Comparison of ENCODE assay signal across 10 cellular contexts in genomic region chr7:155377837-155378579, GRCh38.
DNase-seq lines count a peak whose midpoint lies in the region; ATAC-seq and TF ChIP-seq lines count a peak whose summit lies in the region.
"Had no signal": no experiment of that assay in that cellular context is flagged by ENCODE, and none has a peak within 500 bp of the region (broad histone marks: within the 10 kb centered on the region; RNA-seq: fewer than 3 reads in every experiment).

No MANE protein-coding gene starts in this region.

- H2BK15ac ChIP-seq in mesenchymal stem cell (ENCODE audit: low read depth, poor library complexity, severe bottlenecking), result no peak overlapping the region

- no peak overlapping the region for H2BK12ac ChIP-seq in mesenchymal stem cell (ENCODE audit: low read length in 2 of 2)

- peaks cover 26% of the 10 kb centered on the region for H3K4me1 Mint-ChIP-seq in activated naive CD8-positive, alpha-beta T cell treated with anti-CD3 and anti-CD28 coated beads, Interleukin-2, amount 10 ng/mL, durations not matched to agents 7 days and 5 days
- H3K4me1 Mint-ChIP-seq in activated naive CD8-positive, alpha-beta T cell treated with anti-CD3 and anti-CD28 coated beads, Interleukin-2, amount 50 U/mL, for 24 hours, result peaks cover 43% of the 10 kb centered on the region
- peaks cover 80% of the 10 kb centered on the region for H3K4me1 Mint-ChIP-seq in dendritic cell treated with granulocyte-macrophage colony-stimulating factor and Interleukin-4, amounts not matched to agents 40 ng/mL and 50 ng/mL, for 4 days (ENCODE audit: low read depth)

- H3K4me2 ChIP-seq in mesenchymal stem cell (ENCODE audit: low read length, poor library complexity, severe bottlenecking), result peak overlapping the region; percentile 59

- no peak overlapping the region for H3K23ac ChIP-seq in mesenchymal stem cell (ENCODE audit: low read length in 2 of 2)

- H2AK5ac ChIP-seq in mesenchymal stem cell (ENCODE audit: low read length, severe bottlenecking), result no peak overlapping the region

- H3K9ac ChIP-seq in mesenchymal stem cell (ENCODE audit: low read length), result no peak overlapping the region

- no peak overlapping the region for H4K8ac ChIP-seq in mesenchymal stem cell (ENCODE audit: low read length)

- H3K27me3 ChIP-seq in mesenchymal stem cell (ENCODE audit: control insufficient read depth in 1 of 2, insufficient read depth in 1 of 2, low read length in 2 of 2), result peaks cover 99 to 100% of the 10 kb centered on the region in 2 experiments
- peaks cover 100% of the 10 kb centered on the region for H3K27me3 ChIP-seq in upper lobe of right lung

- intact Hi-C loops in dendritic cell treated with granulocyte-macrophage colony-stimulating factor and Interleukin-4, amounts not matched to agents 40 ng/mL and 50 ng/mL, for 4 days (cut with micrococcal nuclease), result loop anchor here (10.0 kb wide), 2 partner anchors 77 to 387 kb away; partner anchors contain the start of gene EN2
- intact Hi-C loops in upper lobe of right lung (cut with DNase I), result no loop called here

- H3K36me3 ChIP-seq in mesenchymal stem cell (ENCODE audit: control insufficient read depth in 1 of 2, insufficient read depth in 2 of 2, low read depth in 1 of 2, low read length in 2 of 2), result no peaks in the 10 kb centered on the region
- no peaks in the 10 kb centered on the region for H3K36me3 ChIP-seq in upper lobe of right lung
- H3K36me3 ChIP-seq: BE2C had no signal

- no peak overlapping the region for H2BK120ac ChIP-seq in mesenchymal stem cell (ENCODE audit: low read depth, low read length)

- H3K4me3 ChIP-seq in mesenchymal stem cell (ENCODE audit: insufficient read depth in 1 of 2, low read depth in 1 of 2, low read length in 2 of 2), result peak overlapping the region in 1 of 2 experiments; percentile 51
- peak overlapping the region; percentile 15 for H3K4me3 ChIP-seq in upper lobe of right lung

- no peaks in the 10 kb centered on the region for H3K9me3 Mint-ChIP-seq in activated naive CD8-positive, alpha-beta T cell treated with anti-CD3 and anti-CD28 coated beads, Interleukin-2, amount 10 ng/mL, durations not matched to agents 7 days and 5 days
- no peaks in the 10 kb centered on the region for H3K9me3 Mint-ChIP-seq in activated naive CD8-positive, alpha-beta T cell treated with anti-CD3 and anti-CD28 coated beads, Interleukin-2, amount 50 U/mL, for 24 hours
- no peaks in the 10 kb centered on the region for H3K9me3 Mint-ChIP-seq in dendritic cell treated with granulocyte-macrophage colony-stimulating factor and Interleukin-4, amounts not matched to agents 40 ng/mL and 50 ng/mL, for 4 days

- no peaks in the 10 kb centered on the region for H3K79me1 ChIP-seq in mesenchymal stem cell (replicated peaks; ENCODE audit: low read length, poor library complexity, severe bottlenecking)

- H3K36me3 Mint-ChIP-seq in activated naive CD8-positive, alpha-beta T cell treated with anti-CD3 and anti-CD28 coated beads, Interleukin-2, amount 10 ng/mL, durations not matched to agents 7 days and 5 days, result no peaks in the 10 kb centered on the region
- no peaks in the 10 kb centered on the region for H3K36me3 Mint-ChIP-seq in activated naive CD8-positive, alpha-beta T cell treated with anti-CD3 and anti-CD28 coated beads, Interleukin-2, amount 50 U/mL, for 24 hours (ENCODE audit: low read depth)
- H3K36me3 Mint-ChIP-seq in dendritic cell treated with granulocyte-macrophage colony-stimulating factor and Interleukin-4, amounts not matched to agents 40 ng/mL and 50 ng/mL, for 4 days (ENCODE audit: low read depth), result no peaks in the 10 kb centered on the region

- H3K27ac ChIP-seq in mesenchymal stem cell (ENCODE audit: low read length, poor library complexity, severe bottlenecking) (no peak overlapping the region), upper lobe of right lung (no peak overlapping the region)

- H2BK5ac ChIP-seq in mesenchymal stem cell (ENCODE audit: low read depth, low read length, poor library complexity, severe bottlenecking), result no peak overlapping the region

- H3K18ac ChIP-seq in mesenchymal stem cell (ENCODE audit: low read depth in 1 of 2, low read length in 2 of 2), result no peak overlapping the region

- no peak for ATAC-seq in activated naive CD8-positive, alpha-beta T cell treated with anti-CD3 and anti-CD28 coated beads, Interleukin-2, amount 10 ng/mL, durations not matched to agents 7 days and 5 days (ENCODE audit: low read depth)
- no peak for ATAC-seq in activated naive CD8-positive, alpha-beta T cell treated with anti-CD3 and anti-CD28 coated beads, Interleukin-2, amount 50 U/mL, for 24 hours
- ATAC-seq in upper lobe of right lung, result peak; percentile 53
- no peak for ATAC-seq in activated CD4-positive, CD25-positive, alpha-beta regulatory T cell treated with anti-CD3 and anti-CD28 coated beads, Interleukin-2, amount 50 U/mL, for 24 hours
- ATAC-seq in GM18517 (IDR thresholded peaks at IDR 0.05; ENCODE audit: unreplicated experiment), result no peak

- peaks cover 87% of the 10 kb centered on the region for H3K27me3 Mint-ChIP-seq in activated naive CD8-positive, alpha-beta T cell treated with anti-CD3 and anti-CD28 coated beads, Interleukin-2, amount 10 ng/mL, durations not matched to agents 7 days and 5 days
- peaks cover 86% of the 10 kb centered on the region for H3K27me3 Mint-ChIP-seq in activated naive CD8-positive, alpha-beta T cell treated with anti-CD3 and anti-CD28 coated beads, Interleukin-2, amount 50 U/mL, for 24 hours
- peaks cover 96% of the 10 kb centered on the region for H3K27me3 Mint-ChIP-seq in dendritic cell treated with granulocyte-macrophage colony-stimulating factor and Interleukin-4, amounts not matched to agents 40 ng/mL and 50 ng/mL, for 4 days

- peak; percentile 43 for DNase-seq in activated naive CD8-positive, alpha-beta T cell treated with anti-CD3 and anti-CD28 coated beads, Interleukin-2, amount 10 ng/mL, durations not matched to agents 7 days and 5 days
- no peak for DNase-seq in activated naive CD8-positive, alpha-beta T cell treated with anti-CD3 and anti-CD28 coated beads, Interleukin-2, amount 50 U/mL, for 24 hours
- DNase-seq in mesenchymal stem cell, result peak; percentile 22
- DNase-seq in upper lobe of right lung, result no peak
- DNase-seq in HCEC 1CT, result no peak
- DNase-seq: BE2C; NK-92 treated with Interleukin-12 subunit alpha and Interleukin-12 subunit beta, amount 100 ng/mL, for 24 hours had no signal

- peaks cover 45% of the 10 kb centered on the region for H3K4me1 ChIP-seq in mesenchymal stem cell (ENCODE audit: control insufficient read depth, insufficient read depth, low read depth, low read length)
- peaks cover 52% of the 10 kb centered on the region for H3K4me1 ChIP-seq in upper lobe of right lung
- H3K4me1 ChIP-seq: BE2C had no signal

- POLR2A ChIA-PET in activated naive CD8-positive, alpha-beta T cell treated with anti-CD3 and anti-CD28 coated beads, Interleukin-2, amount 10 ng/mL, durations not matched to agents 7 days and 5 days (lab: Charles Lee), result no interaction called here

- no peak overlapping the region for H3K4ac ChIP-seq in mesenchymal stem cell (ENCODE audit: low read depth in 1 of 2, low read length in 2 of 2)

- H4K91ac ChIP-seq in mesenchymal stem cell (ENCODE audit: low read length), result no peak overlapping the region

- no peak overlapping the region for H3K14ac ChIP-seq in mesenchymal stem cell (ENCODE audit: low read length in 2 of 2)

- H3K4me3 Mint-ChIP-seq in activated naive CD8-positive, alpha-beta T cell treated with anti-CD3 and anti-CD28 coated beads, Interleukin-2, amount 10 ng/mL, durations not matched to agents 7 days and 5 days, result peak overlapping the region; percentile 28
- no peak overlapping the region for H3K4me3 Mint-ChIP-seq in activated naive CD8-positive, alpha-beta T cell treated with anti-CD3 and anti-CD28 coated beads, Interleukin-2, amount 50 U/mL, for 24 hours
- peak overlapping the region; percentile 41 for H3K4me3 Mint-ChIP-seq in dendritic cell treated with granulocyte-macrophage colony-stimulating factor and Interleukin-4, amounts not matched to agents 40 ng/mL and 50 ng/mL, for 4 days

- H3K9me3 ChIP-seq in mesenchymal stem cell (ENCODE audit: control insufficient read depth, low read length) (peaks cover 5% of the 10 kb centered on the region), upper lobe of right lung (no peaks in the 10 kb centered on the region)
- H3K9me3 ChIP-seq: BE2C had no signal

- 4% methylated on average over 45 of the region's 45 CpGs for WGBS in mesenchymal stem cell

- no peak overlapping the region for H3K27ac Mint-ChIP-seq in activated naive CD8-positive, alpha-beta T cell treated with anti-CD3 and anti-CD28 coated beads, Interleukin-2, amount 10 ng/mL, durations not matched to agents 7 days and 5 days
- no peak overlapping the region for H3K27ac Mint-ChIP-seq in activated naive CD8-positive, alpha-beta T cell treated with anti-CD3 and anti-CD28 coated beads, Interleukin-2, amount 50 U/mL, for 24 hours
- peak overlapping the region; percentile 48 for H3K27ac Mint-ChIP-seq in dendritic cell treated with granulocyte-macrophage colony-stimulating factor and Interleukin-4, amounts not matched to agents 40 ng/mL and 50 ng/mL, for 4 days

- H2AFZ ChIP-seq in mesenchymal stem cell (ENCODE audit: low read depth, low read length), result no peak overlapping the region

- TF ChIP-seq CTCF in upper lobe of right lung (IDR thresholded peaks at IDR 0.05), result no peak

Comparison
In these comparisons a context has a peak if more than half of its experiments do, and no peak if none do; other contexts are left out.
1. DNase-seq: peak in activated naive CD8-positive, alpha-beta T cell treated with anti-CD3 and anti-CD28 coated beads, Interleukin-2, amount 10 ng/mL, durations not matched to agents 7 days and 5 days (single experiment) and mesenchymal stem cell (single experiment); none in activated naive CD8-positive, alpha-beta T cell treated with anti-CD3 and anti-CD28 coated beads, Interleukin-2, amount 50 U/mL, for 24 hours (single experiment), upper lobe of right lung (single experiment) and HCEC 1CT (single experiment).